Comparison of ENCODE assay signal across 32 cellular contexts in the genomic region with DNA sequence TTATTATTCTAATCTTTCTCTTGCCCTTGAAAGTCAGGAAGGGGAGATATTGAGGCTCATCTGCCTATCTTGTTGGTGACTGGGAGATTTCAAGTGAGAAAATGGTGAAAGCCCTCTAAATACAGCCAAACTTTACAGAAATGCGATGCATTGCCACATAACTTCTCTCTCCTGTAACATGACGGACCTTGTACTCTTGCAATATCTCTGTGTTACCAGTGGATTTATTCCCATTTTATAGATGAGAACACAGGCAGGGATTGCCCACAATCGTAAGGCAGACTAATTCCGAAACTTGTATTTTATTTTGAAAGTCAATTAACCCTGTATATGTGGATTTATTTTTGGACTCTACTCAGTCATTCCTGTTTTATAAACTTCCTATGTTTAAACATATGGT.
"Had no signal": no experiment of that assay in that cellular context is flagged by ENCODE, and none has a peak within 500 bp of the region (broad histone marks: within the 10 kb centered on the region; RNA-seq: fewer than 3 reads in every experiment).

No MANE protein-coding gene starts in this region.

- H3K9me3 ChIP-seq: adrenal gland had no signal

- H3K27ac Mint-ChIP-seq: activated B cell treated with CpG ODN at 0.5 μM for 24 hours; activated CD4-positive, alpha-beta memory T cell treated with anti-CD3 and anti-CD28 coated beads for 36 hours; activated CD4-positive, alpha-beta T cell treated with anti-CD3 and anti-CD28 coated beads, Interleukin-2, amount 10 ng/mL, durations not matched to agents 24 days and 14 days; activated naive CD4-positive, alpha-beta T cell treated with anti-CD3 and anti-CD28 coated beads for 36 hours; activated naive CD4-positive, alpha-beta T cell treated with anti-CD3 and anti-CD28 coated beads, Interleukin-2, amount 50 U/mL, for 72 hours; activated naive CD8-positive, alpha-beta T cell treated with anti-CD3 and anti-CD28 coated beads for 36 hours; activated T-cell treated with anti-CD3 and anti-CD28 coated beads, Interleukin-2, amount 50 U/mL, for 72 hours; activated T-helper 1 cell treated with anti-CD3 and anti-CD28 coated beads, Interleukin-12 subunit alpha, Interleukin-12 subunit beta, Interleukin-2, Interleukin-4 antibody, amounts not matched to agents 30 ng/mL and 10 ng/mL and 1 ng/mL, durations not matched to agents 14 hours and 24 hours and 36 hours; activated T-helper 17 cell treated with anti-CD3 and anti-CD28 coated beads, Interleukin-2, amount 50 U/mL, for 72 hours; brain; T-cell; T-helper 17 cell had no signal

- H3K4me3 Mint-ChIP-seq: activated B cell treated with CpG ODN at 0.5 μM for 24 hours; activated CD4-positive, alpha-beta memory T cell treated with anti-CD3 and anti-CD28 coated beads for 36 hours; activated CD4-positive, alpha-beta T cell treated with anti-CD3 and anti-CD28 coated beads, Interleukin-2, amount 10 ng/mL, durations not matched to agents 24 days and 14 days; activated naive CD4-positive, alpha-beta T cell treated with anti-CD3 and anti-CD28 coated beads for 36 hours; activated naive CD8-positive, alpha-beta T cell treated with anti-CD3 and anti-CD28 coated beads for 36 hours; activated T-cell treated with anti-CD3 and anti-CD28 coated beads, Interleukin-2, amount 50 U/mL, for 4 hours; activated T-cell treated with anti-CD3 and anti-CD28 coated beads, Interleukin-2, amount 50 U/mL, for 72 hours; activated T-helper 1 cell treated with anti-CD3 and anti-CD28 coated beads, Interleukin-12 subunit alpha, Interleukin-12 subunit beta, Interleukin-2, Interleukin-4 antibody, amounts not matched to agents 30 ng/mL and 10 ng/mL and 1 ng/mL, durations not matched to agents 14 hours and 24 hours and 36 hours; activated T-helper 17 cell treated with anti-CD3 and anti-CD28 coated beads, Interleukin-2, amount 50 U/mL, for 72 hours; brain; central memory CD8-positive, alpha-beta T cell; T-cell; T-helper 17 cell had no signal

- H3K27me3 ChIP-seq: cardiac muscle cell had no signal

- DNase-seq: activated B cell treated with CpG ODN at 0.5 μM for 24 hours; activated CD4-positive, alpha-beta memory T cell treated with anti-CD3 and anti-CD28 coated beads for 36 hours; activated CD4-positive, alpha-beta T cell treated with anti-CD3 and anti-CD28 coated beads for 4 hours; activated CD4-positive, alpha-beta T cell treated with anti-CD3 and anti-CD28 coated beads, Interleukin-2, amount 10 ng/mL, durations not matched to agents 24 days and 14 days; activated CD4-positive, alpha-beta T cell treated with anti-CD3 and anti-CD28 coated beads, Interleukin-2, amount 50 U/mL, for 1 hour; activated CD4-positive, alpha-beta T cell treated with anti-CD3 and anti-CD28 coated beads, Interleukin-2, amount 50 U/mL, for 4 hours; activated CD4-positive, CD25-positive, alpha-beta regulatory T cell treated with anti-CD3 and anti-CD28 coated beads, Interleukin-2, amount 50 U/mL, for 72 hours; activated CD8-positive, alpha-beta memory T cell treated with anti-CD3 and anti-CD28 coated beads, Interleukin-2, amount 50 U/mL, for 4 hours; activated effector memory CD4-positive, alpha-beta T cell treated with anti-CD3 and anti-CD28 coated beads, Interleukin-2, amount 50 U/mL, for 16 hours; activated gamma-delta T cell treated with Interleukin-2 at 50 U/mL for 16 hours; activated naive CD4-positive, alpha-beta T cell; activated naive CD4-positive, alpha-beta T cell treated with anti-CD3 and anti-CD28 coated beads for 36 hours; activated naive CD4-positive, alpha-beta T cell treated with anti-CD3 and anti-CD28 coated beads, Interleukin-2, amount 50 U/mL, for 16 hours; activated naive CD8-positive, alpha-beta T cell treated with anti-CD3 and anti-CD28 coated beads for 36 hours; activated T-cell treated with anti-CD3 and anti-CD28 coated beads for 4 hours; activated T-cell treated with anti-CD3 and anti-CD28 coated beads, Interleukin-2, amount 50 U/mL, for 1 hour; activated T-cell treated with anti-CD3 and anti-CD28 coated beads, Interleukin-2, amount 50 U/mL, for 4 hours; activated T-cell treated with anti-CD3 and anti-CD28 coated beads, Interleukin-2, amount 50 U/mL, for 72 hours; adrenal gland; amniotic stem cell; aorta; caudate nucleus; cerebellar nuclear complex; T-cell; T-helper 17 cell had no signal

- H3K27ac ChIP-seq: adrenal gland, cardiac muscle cell, VCaP had no signal

- H3K36me3 Mint-ChIP-seq: activated CD4-positive, alpha-beta memory T cell treated with anti-CD3 and anti-CD28 coated beads for 36 hours; activated naive CD4-positive, alpha-beta T cell treated with anti-CD3 and anti-CD28 coated beads, Interleukin-2, amount 50 U/mL, for 72 hours; activated naive CD8-positive, alpha-beta T cell treated with anti-CD3 and anti-CD28 coated beads for 36 hours; brain; T-cell had no signal

- H3K4me3 ChIP-seq: adrenal gland, cardiac muscle cell had no signal

- H3K9me3 Mint-ChIP-seq: activated B cell treated with CpG ODN at 0.5 μM for 24 hours; activated CD4-positive, alpha-beta memory T cell treated with anti-CD3 and anti-CD28 coated beads for 36 hours; activated CD4-positive, alpha-beta T cell treated with anti-CD3 and anti-CD28 coated beads, Interleukin-2, amount 10 ng/mL, durations not matched to agents 24 days and 14 days; activated naive CD4-positive, alpha-beta T cell treated with anti-CD3 and anti-CD28 coated beads for 36 hours; activated naive CD4-positive, alpha-beta T cell treated with anti-CD3 and anti-CD28 coated beads, Interleukin-2, amount 50 U/mL, for 72 hours; activated naive CD8-positive, alpha-beta T cell treated with anti-CD3 and anti-CD28 coated beads for 36 hours; activated T-cell treated with anti-CD3 and anti-CD28 coated beads, Interleukin-2, amount 50 U/mL, for 4 hours; activated T-cell treated with anti-CD3 and anti-CD28 coated beads, Interleukin-2, amount 50 U/mL, for 72 hours; activated T-helper 1 cell treated with anti-CD3 and anti-CD28 coated beads, Interleukin-12 subunit alpha, Interleukin-12 subunit beta, Interleukin-2, Interleukin-4 antibody, amounts not matched to agents 30 ng/mL and 10 ng/mL and 1 ng/mL, durations not matched to agents 14 hours and 24 hours and 36 hours; activated T-helper 17 cell treated with anti-CD3 and anti-CD28 coated beads, Interleukin-2, amount 50 U/mL, for 72 hours; brain; central memory CD8-positive, alpha-beta T cell; T-cell had no signal

- H3K27me3 Mint-ChIP-seq: activated CD4-positive, alpha-beta memory T cell treated with anti-CD3 and anti-CD28 coated beads for 36 hours; activated naive CD8-positive, alpha-beta T cell treated with anti-CD3 and anti-CD28 coated beads for 36 hours; activated T-helper 17 cell treated with anti-CD3 and anti-CD28 coated beads, Interleukin-2, amount 50 U/mL, for 72 hours; central memory CD8-positive, alpha-beta T cell; T-cell; T-helper 17 cell had no signal

- H3K36me3 ChIP-seq: adrenal gland, cardiac muscle cell had no signal

- H3K4me1 ChIP-seq: adrenal gland had no signal

- H3K4me1 Mint-ChIP-seq: brain had no signal

- ATAC-seq: activated naive CD4-positive, alpha-beta T cell treated with anti-CD3 and anti-CD28 coated beads, Interleukin-2, amount 50 U/mL, for 72 hours; activated T-cell treated with anti-CD3 and anti-CD28 coated beads, Interleukin-2, amount 50 U/mL, for 4 hours; activated T-cell treated with anti-CD3 and anti-CD28 coated beads, Interleukin-2, amount 50 U/mL, for 72 hours; activated T-helper 17 cell treated with anti-CD3 and anti-CD28 coated beads, Interleukin-2, amount 50 U/mL, for 72 hours; T-cell; T-helper 17 cell had no signal
